Comparison of ENCODE assay signal across 1 cellular context in genomic region chr17:41919165-41919817, GRCh38.
A peak's percentile ranks its signal among the peaks of the same experiment; 100 is the strongest.
TF ChIP-seq lines count a peak whose summit lies in the region.

No MANE protein-coding gene starts in this region.

TF ChIP-seq in HEK293, 187 proteins besides CTCF, POLR2A, EP300 and RAD21 (continued from another document and continues in another):
- TF ChIP-seq REST (tag by site-specific recombination; IDR thresholded peaks at IDR 0.05) (peak; percentile 37; the same call in 1 of the 2 replicates), ZNF768 (tag by site-specific recombination; IDR thresholded peaks at IDR 0.05) (no peak), ZNF148 (tag by site-specific recombination; IDR thresholded peaks at IDR 0.05; ENCODE audit: borderline replicate concordance) (no peak), ZNF174 (tag by site-specific recombination; IDR thresholded peaks at IDR 0.05) (no peak), TSHZ1 (tag by site-specific recombination; IDR thresholded peaks at IDR 0.05; ENCODE audit: borderline replicate concordance) (no peak), GLI2 (tag by site-specific recombination; IDR thresholded peaks at IDR 0.05; ENCODE audit: borderline replicate concordance, low read depth) (no peak), ZNF2 (tag by site-specific recombination; IDR thresholded peaks at IDR 0.05) (no peak), ZNF785 (tag by site-specific recombination; IDR thresholded peaks at IDR 0.05) (no peak), REPIN1 (tag by site-specific recombination; IDR thresholded peaks at IDR 0.05; ENCODE audit: low read depth) (no peak), ZNF654 (tag by site-specific recombination; IDR thresholded peaks at IDR 0.05; ENCODE audit: low read depth) (no peak), GFI1B (tag by site-specific recombination; IDR thresholded peaks at IDR 0.05) (no peak), ZNF704 (tag by site-specific recombination; IDR thresholded peaks at IDR 0.05) (no peak), ELK4 (IDR thresholded peaks at IDR 0.05; ENCODE audit: borderline replicate concordance, low read depth, low read length) (no peak), HOXC10 (CRISPR knock-in tag; IDR thresholded peaks at IDR 0.05) (no peak), GLI4 (tag by site-specific recombination; IDR thresholded peaks at IDR 0.05) (no peak), KLF7 (tag by site-specific recombination; IDR thresholded peaks at IDR 0.05; ENCODE audit: borderline replicate concordance) (0 out of 2 replicates have a peak, but pooled peaks have one; percentile 14), ZNF571 (tag by site-specific recombination; IDR thresholded peaks at IDR 0.05) (no peak), ZBTB49 (tag by site-specific recombination; IDR thresholded peaks at IDR 0.05; ENCODE audit: low read depth) (no peak), MEIS1 (CRISPR knock-in tag; IDR thresholded peaks at IDR 0.05; ENCODE audit: borderline replicate concordance) (no peak), ZNF514 (tag by site-specific recombination; IDR thresholded peaks at IDR 0.05) (no peak), ZNF416 (tag by site-specific recombination; IDR thresholded peaks at IDR 0.05) (no peak), ZNF133 (tag by site-specific recombination; IDR thresholded peaks at IDR 0.05) (no peak), ZNF777 (tag by site-specific recombination; IDR thresholded peaks at IDR 0.05; ENCODE audit: borderline replicate concordance) (0 out of 2 replicates have a peak, but pooled peaks have one; percentile 19), ZNF248 (tag by site-specific recombination; IDR thresholded peaks at IDR 0.05) (no peak), ZNF621 (tag by site-specific recombination; IDR thresholded peaks at IDR 0.05) (no peak), ZNF266 (tag by site-specific recombination; IDR thresholded peaks at IDR 0.05; ENCODE audit: low read depth) (no peak), ZNF510 (tag by site-specific recombination; IDR thresholded peaks at IDR 0.05; ENCODE audit: insufficient replicate concordance) (no peak), ZNF394 (tag by site-specific recombination; IDR thresholded peaks at IDR 0.05; ENCODE audit: borderline replicate concordance) (no peak), ZBTB8A (tag by site-specific recombination; IDR thresholded peaks at IDR 0.05) (no peak), TRIM28 (IDR thresholded peaks at IDR 0.05; ENCODE audit: borderline replicate concordance, low read length) (no peak), ZNF138 (tag by site-specific recombination; IDR thresholded peaks at IDR 0.05; ENCODE audit: borderline replicate concordance) (no peak), ZBTB21 (tag by site-specific recombination; IDR thresholded peaks at IDR 0.05) (no peak), ZBTB44 (tag by site-specific recombination; IDR thresholded peaks at IDR 0.05) (no peak), ZBTB1 (tag by site-specific recombination; IDR thresholded peaks at IDR 0.05) (no peak), ZNF202 (tag by site-specific recombination; IDR thresholded peaks at IDR 0.05; ENCODE audit: borderline replicate concordance) (no peak), ZNF580 (tag by site-specific recombination; IDR thresholded peaks at IDR 0.05) (no peak), ZNF518A (tag by site-specific recombination; conservative IDR thresholded peaks at IDR 0.05; ENCODE audit: low read depth) (no peak), ZNF23 (tag by site-specific recombination; IDR thresholded peaks at IDR 0.05; ENCODE audit: borderline replicate concordance) (no peak), ZFP41 (tag by site-specific recombination; IDR thresholded peaks at IDR 0.05; ENCODE audit: borderline replicate concordance) (no peak)
